ENCODE assay signal across 1 cellular context in genomic region chr22:19158649-19159048, GRCh38.
TF ChIP-seq lines count a peak whose summit lies in the region.
"Not testable (repeated sequence)": the region's sequence is repeated elsewhere in the genome, so short reads cannot be mapped to it uniquely, and the experiment has no call there.

No MANE protein-coding gene starts in this region.

TF ChIP-seq in K562, 482 proteins besides CTCF, POLR2A, EP300 and RAD21:
- TF ChIP-seq CEBPG (CRISPR knock-in tag; IDR thresholded peaks at IDR 0.05): peak; percentile 73
- TF ChIP-seq CEBPG (tag; conservative IDR thresholded peaks at IDR 0.05 in 1 of 2, IDR thresholded peaks at IDR 0.05 in 1 of 2): peak; percentile 44 to 74; a peak in 2 of 4 replicates
- peak in 1 of 2 experiments; percentile 52; a peak in 1 of 4 replicates for TF ChIP-seq FOXA3 (CRISPR knock-in tag; conservative IDR thresholded peaks at IDR 0.05 in 1 of 2, IDR thresholded peaks at IDR 0.05 in 1 of 2)
- peak; percentile 84 for TF ChIP-seq CEBPB (tag; IDR thresholded peaks at IDR 0.05)
- TF ChIP-seq ATF3 (IDR thresholded peaks at IDR 0.05): peak; percentile 78
- TF ChIP-seq ATF3 (CRISPR knock-in tag; conservative IDR thresholded peaks at IDR 0.05): not testable (repeated sequence)
